Comparison of ENCODE assay signal across 19 cellular contexts in the genomic region with DNA sequence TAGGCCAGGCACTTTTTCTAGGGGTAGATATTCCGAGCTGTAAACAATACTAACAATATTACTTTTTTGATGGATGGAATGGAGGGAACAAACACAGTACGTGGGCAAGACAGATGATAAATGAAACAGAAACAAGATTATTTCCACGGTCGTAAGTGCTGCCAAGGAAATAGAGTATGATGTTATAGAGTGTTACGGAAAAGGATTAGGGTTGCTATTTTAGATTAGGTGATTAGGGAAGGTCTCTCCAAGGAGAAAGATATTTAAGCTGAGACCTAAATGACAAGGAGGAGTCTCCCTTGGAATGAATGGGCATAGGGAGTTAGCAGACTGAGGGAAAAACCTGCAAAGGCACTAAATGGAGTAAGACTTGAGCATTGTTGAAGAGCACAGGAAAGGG.
"Had no signal": no experiment of that assay in that cellular context is flagged by ENCODE, and none has a peak within 500 bp of the region (broad histone marks: within the 10 kb centered on the region; RNA-seq: fewer than 3 reads in every experiment).

No MANE protein-coding gene starts in this region.

- H3K27ac Mint-ChIP-seq: nephron had no signal

- H3K4me3 Mint-ChIP-seq: nephron had no signal

- H3K4me3 ChIP-seq: body of pancreas, coronary artery, esophagus squamous epithelium, left ventricle myocardium inferior, SK-N-MC, thyroid gland had no signal

- H3K27me3 ChIP-seq: body of pancreas, esophagus squamous epithelium, thyroid gland had no signal

- H3K9me3 ChIP-seq: body of pancreas, esophagus squamous epithelium, left ventricle myocardium inferior, thyroid gland had no signal

- H3K27ac ChIP-seq: body of pancreas, coronary artery, esophagus squamous epithelium, left ventricle myocardium inferior, SK-N-MC, thyroid gland, VCaP had no signal

- ATAC-seq: body of pancreas had no signal

- DNase-seq: activated CD4-positive, alpha-beta T cell treated with anti-CD3 and anti-CD28 coated beads, Interleukin-2, amount 50 U/mL, for 1 hour; activated gamma-delta T cell treated with Interleukin-2 at 50 U/mL for 16 hours; amygdala; body of pancreas; central memory CD4-positive, alpha-beta T cell; esophagus squamous epithelium; left ventricle myocardium inferior; mesenchymal stem cell; nucleus accumbens; posterior cingulate gyrus; retina; stimulated activated CD4-positive, alpha-beta T cell treated with anti-CD3 and anti-CD28 coated beads, Interleukin-12 subunit alpha, Interleukin-12 subunit beta, amount 100 ng/mL, for 4 hours; stimulated activated CD4-positive, alpha-beta T cell treated with anti-CD3 and anti-CD28 coated beads, Interleukin-2, amount 100 ng/mL, for 24 hours; T-helper 1 cell; thyroid gland had no signal

- H3K9me3 Mint-ChIP-seq: nephron had no signal
